ENCODE assay signal across 16 cellular contexts in the genomic region with DNA sequence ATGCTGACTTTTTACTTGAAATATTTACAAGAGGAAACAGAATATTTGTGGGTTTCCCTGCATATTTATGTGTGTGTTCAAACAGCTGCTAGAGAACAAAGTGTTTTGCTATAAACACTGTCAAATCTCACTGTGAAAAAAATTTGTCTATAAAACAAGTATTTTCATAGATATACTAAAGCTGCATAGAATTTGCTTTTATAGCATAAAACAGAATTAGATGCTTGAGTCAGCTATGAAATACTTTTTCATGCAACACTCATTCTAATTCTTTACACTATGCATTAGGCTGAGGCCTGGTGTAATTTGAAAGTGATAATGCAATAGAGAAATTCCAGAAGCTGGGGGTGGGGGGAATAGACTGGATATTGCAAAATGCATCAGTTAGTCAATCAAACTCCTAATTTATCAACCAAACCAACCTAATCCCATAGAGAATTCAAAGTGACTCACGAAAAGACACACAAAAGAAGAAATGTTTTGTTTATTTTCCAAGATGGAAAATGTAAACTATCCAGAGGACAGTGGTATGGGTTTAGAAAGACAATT.
DNase-seq lines count a peak whose midpoint lies in the region; ATAC-seq and TF ChIP-seq lines count a peak whose summit lies in the region.
"Had no signal": no experiment of that assay in that cellular context is flagged by ENCODE, and none has a peak within 500 bp of the region (broad histone marks: within the 10 kb centered on the region; RNA-seq: fewer than 3 reads in every experiment).

No MANE protein-coding gene starts in this region.

- H3K4me3 ChIP-seq in left ventricle myocardium inferior (no peak overlapping the region), heart right ventricle (no peak overlapping the region), fibroblast of villous mesenchyme (ENCODE audit: low read depth, low read length) (no peak overlapping the region)

- intact Hi-C loops in left ventricle myocardium inferior (cut with micrococcal nuclease) (no loop called here), heart right ventricle (cut with DNase I) (no loop called here)

- H3K4me3 Mint-ChIP-seq in progenitor cell of endocrine pancreas (ENCODE audit: low read depth): no peak overlapping the region

- H3K4me1 Mint-ChIP-seq in progenitor cell of endocrine pancreas (ENCODE audit: low read depth): no peaks in the 10 kb centered on the region

- H3K9me3 ChIP-seq in left ventricle myocardium inferior (replicated peaks) (no peaks in the 10 kb centered on the region), heart right ventricle (no peaks in the 10 kb centered on the region)

- H3K27me3 ChIP-seq in left ventricle myocardium inferior (ENCODE audit: low read depth) (no peaks in the 10 kb centered on the region), heart right ventricle (no peaks in the 10 kb centered on the region)

- no peaks in the 10 kb centered on the region for H3K36me3 ChIP-seq in left ventricle myocardium inferior
- no peaks in the 10 kb centered on the region for H3K36me3 ChIP-seq in heart right ventricle

- H3K27ac Mint-ChIP-seq in progenitor cell of endocrine pancreas: no peak overlapping the region

- TF ChIP-seq CTCF in left ventricle myocardium inferior (IDR thresholded peaks at IDR 0.05; ENCODE audit: borderline replicate concordance) (no peak), heart right ventricle (IDR thresholded peaks at IDR 0.05) (no peak), fibroblast of villous mesenchyme (IDR thresholded peaks at IDR 0.05; ENCODE audit: insufficient read depth, low read depth, low read length) (no peak), progenitor cell of endocrine pancreas (IDR thresholded peaks at IDR 0.05; ENCODE audit: unreplicated experiment) (no peak)

- no peak for ATAC-seq in heart right ventricle
- no peak for ATAC-seq in HG02840 (IDR thresholded peaks at IDR 0.05; ENCODE audit: low FRiP score, unreplicated experiment)

- H3K9me3 Mint-ChIP-seq in progenitor cell of endocrine pancreas (ENCODE audit: low read depth): no peaks in the 10 kb centered on the region

- DNase-seq in left ventricle myocardium inferior (no peak), heart right ventricle (no peak), astrocyte of the hippocampus (ENCODE audit: low read depth, low spot score) (peak; percentile 33), fibroblast of villous mesenchyme (ENCODE audit: low read depth) (peak; percentile 94), nucleus accumbens (lab: John Stamatoyannopoulos, UW) (no peak), progenitor cell of endocrine pancreas (ENCODE audit: low spot score, unreplicated experiment) (no peak), SKM-1 treated with dmso at 0.1 percent for 144 hours (lab: John Stamatoyannopoulos, UW; ENCODE audit: unreplicated experiment) (no peak)
- DNase-seq: 8988T; activated effector memory CD4-positive, alpha-beta T cell treated with Interleukin-2 at 50 U/mL for 16 hours; aorta; COR-L47; effector CD4-positive, alpha-beta T cell; NCI-H187 treated with DMSO at 0.1 percent for 48 hours; NCI-H524 had no signal

- H3K4me1 ChIP-seq in left ventricle myocardium inferior (peaks cover 64% of the 10 kb centered on the region), heart right ventricle (peaks cover 0 to 53% (median 16%) of the 10 kb centered on the region in 9 donors)

- H3K36me3 Mint-ChIP-seq in progenitor cell of endocrine pancreas (ENCODE audit: insufficient read depth): no peaks in the 10 kb centered on the region

- WGBS in heart right ventricle, 2 donors: 75 to 85% methylated on average over 1 of the region's 1 CpG

- peak overlapping the region; percentile 67 for H3K27ac ChIP-seq in left ventricle myocardium inferior (replicated peaks)
- peak overlapping the region in 2 of 10 donors; percentile 53 to 57 for H3K27ac ChIP-seq in heart right ventricle
- H3K27ac ChIP-seq: VCaP had no signal

- no peaks in the 10 kb centered on the region for H3K27me3 Mint-ChIP-seq in progenitor cell of endocrine pancreas

Comparison
In these comparisons a context has a peak if more than half of its experiments do, and no peak if none do; other contexts are left out.
1. DNase-seq: peak in astrocyte of the hippocampus (single experiment) and fibroblast of villous mesenchyme (single experiment); none in left ventricle myocardium inferior (single experiment), heart right ventricle (0 of 2), nucleus accumbens (0 of 56), progenitor cell of endocrine pancreas (single experiment) and SKM-1 treated with dmso at 0.1 percent for 144 hours (single experiment).